In the genomic region with DNA sequence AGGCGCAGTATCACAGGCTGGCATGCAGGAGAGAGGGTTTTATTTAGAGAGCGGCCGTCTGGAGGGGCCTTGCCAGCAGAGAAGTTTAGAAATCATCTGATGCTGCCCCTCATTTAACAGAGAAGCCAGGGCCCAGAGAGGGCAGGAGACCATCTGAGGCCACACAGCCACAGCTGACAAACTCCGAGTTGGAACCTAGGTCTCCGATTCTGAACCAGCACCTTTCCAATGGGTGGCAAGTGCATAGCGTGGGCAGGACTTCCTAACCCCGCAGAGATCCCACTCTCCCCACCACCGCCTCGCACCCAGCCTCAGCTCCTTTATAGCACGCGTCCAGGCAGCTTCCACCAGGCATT, we compare ENCODE assay signal across 25 cellular contexts.
"Had no signal": no experiment of that assay in that cellular context is flagged by ENCODE, and none has a peak within 500 bp of the region (broad histone marks: within the 10 kb centered on the region; RNA-seq: fewer than 3 reads in every experiment).

No MANE protein-coding gene starts in this region.

- H3K9me3 ChIP-seq: ascending aorta, SK-N-SH had no signal

- H3K36me3 ChIP-seq: ascending aorta, cardiac muscle cell had no signal

- H3K9ac ChIP-seq: SK-N-SH had no signal

- H3K27ac ChIP-seq: ascending aorta, cardiac muscle cell had no signal

- FAIRE-seq: RCC 7860, TTC549 had no signal

- H3K4me3 ChIP-seq: ascending aorta, cardiac muscle cell had no signal

- H3K4me1 ChIP-seq: ascending aorta had no signal

- ATAC-seq: activated CD8-positive, alpha-beta T cell treated with anti-CD3 and anti-CD28 coated beads for 36 hours; activated T-cell treated with anti-CD3 and anti-CD28 coated beads, Interleukin-2, amount 50 U/mL, for 72 hours; activated T-helper 17 cell treated with anti-CD3 and anti-CD28 coated beads, Interleukin-2, amount 50 U/mL, for 72 hours; PC-3 had no signal

- H3K27me3 ChIP-seq: ascending aorta, cardiac muscle cell had no signal

- DNase-seq: activated CD4-positive, alpha-beta T cell treated with anti-CD3 and anti-CD28 coated beads, Interleukin-2, amount 10 ng/mL, durations not matched to agents 24 days and 14 days; activated CD4-positive, alpha-beta T cell treated with anti-CD3 and anti-CD28 coated beads, Interleukin-2, amount 50 U/mL, for 4 hours; activated CD8-positive, alpha-beta T cell treated with anti-CD3 and anti-CD28 coated beads for 36 hours; activated effector memory CD4-positive, alpha-beta T cell treated with anti-CD3 and anti-CD28 coated beads, Interleukin-2, amount 50 U/mL, for 16 hours; activated naive CD4-positive, alpha-beta T cell treated with Interleukin-2 at 50 U/mL for 16 hours; activated naive CD8-positive, alpha-beta T cell treated with anti-CD3 and anti-CD28 coated beads, Interleukin-2, amount 10 ng/mL, durations not matched to agents 7 days and 5 days; activated T-cell treated with anti-CD3 and anti-CD28 coated beads, Interleukin-2, amount 50 U/mL, for 1 hour; activated T-cell treated with anti-CD3 and anti-CD28 coated beads, Interleukin-2, amount 50 U/mL, for 72 hours; amygdala; NCI-H1048; NCI-H1105 treated with DMSO at 0.1 percent for 48 hours; NCI-H1436 treated with DMSO at 0.1 percent for 48 hours; NCI-H1694 treated with DMSO at 0.1 percent for 48 hours; NCI-H2029; NCI-H510A; NCI-H748 treated with DMSO at 0.1 percent for 48 hours; NK-92 treated with Interleukin-12 subunit alpha and Interleukin-12 subunit beta, amount 100 ng/mL, for 24 hours; PC-3; Right ventricle myocardium superior had no signal

- H3K4me2 ChIP-seq: SK-N-SH had no signal
